Comparison of ENCODE assay signal across 12 cellular contexts in genomic region chr10:60358282-60358681, GRCh38. TPM values are rescaled to one million over a fixed set of nuclear protein-coding genes. Genes with fewer than 3 reads are reported as not detected.
A peak's percentile ranks its signal among the peaks of the same experiment; 100 is the strongest.
DNase-seq lines count a peak whose midpoint lies in the region; ATAC-seq and TF ChIP-seq lines count a peak whose summit lies in the region.
"Had no signal": no experiment of that assay in that cellular context is flagged by ENCODE, and none has a peak within 500 bp of the region (broad histone marks: within the 10 kb centered on the region; RNA-seq: fewer than 3 reads in every experiment).

No MANE protein-coding gene starts in this region.

- H3K4me1 Mint-ChIP-seq in CD4-positive, alpha-beta memory T cell = peaks cover 0 to 6% (median 2%) of the 10 kb centered on the region in 4 donors
- H3K4me1 Mint-ChIP-seq: CD4-positive, CD25-positive, alpha-beta regulatory T cell had no signal

- no peaks in the 10 kb centered on the region for H3K27me3 Mint-ChIP-seq in CD4-positive, alpha-beta memory T cell
- H3K27me3 Mint-ChIP-seq: CD4-positive, CD25-positive, alpha-beta regulatory T cell had no signal

- DNase-seq in HK-2 (ENCODE audit: unreplicated experiment) (no peak), body of pancreas (no peak), putamen (ENCODE audit: low spot score) (no peak)
- no peak for DNase-seq in CD4-positive, alpha-beta memory T cell
- DNase-seq: activated gamma-delta T cell treated with Interleukin-2 at 50 U/mL for 16 hours; CD4-positive, CD25-positive, alpha-beta regulatory T cell; dermis blood vessel endothelial cell had no signal

- no peaks in the 10 kb centered on the region for H3K9me3 ChIP-seq in body of pancreas
- no peaks in the 10 kb centered on the region for H3K9me3 ChIP-seq in CD4-positive, alpha-beta memory T cell (ENCODE audit: control insufficient read depth in 1 of 2, low read length in 2 of 2)

- no peak overlapping the region for H3K4me3 Mint-ChIP-seq in CD4-positive, alpha-beta memory T cell
- H3K4me3 Mint-ChIP-seq: CD4-positive, CD25-positive, alpha-beta regulatory T cell had no signal

- CTCF ChIA-PET in CD4-positive, alpha-beta memory T cell (lab: Charles Lee; ENCODE audit: partially characterized antibody) = interaction anchor here (0.7 kb wide), 1 partner anchor 565 kb away, joined by 3 read pairs; no protein-coding TSS in a partner anchor

- H3K27me3 ChIP-seq in body of pancreas = no peaks in the 10 kb centered on the region
- no peaks in the 10 kb centered on the region for H3K27me3 ChIP-seq in CD4-positive, alpha-beta memory T cell (ENCODE audit: insufficient read depth, low read length)

- no peak overlapping the region for H3K27ac ChIP-seq in body of pancreas
- no peak overlapping the region for H3K27ac ChIP-seq in CD4-positive, alpha-beta memory T cell (ENCODE audit: low read depth, low read length)
- H3K27ac ChIP-seq: skin epidermis had no signal

- no peak overlapping the region for H3K27ac Mint-ChIP-seq in CD4-positive, alpha-beta memory T cell
- H3K27ac Mint-ChIP-seq: CD4-positive, CD25-positive, alpha-beta regulatory T cell had no signal

- TF ChIP-seq CTCF in body of pancreas (IDR thresholded peaks at IDR 0.05) = no peak

- no peaks in the 10 kb centered on the region for H3K36me3 ChIP-seq in body of pancreas (replicated peaks in 1 of 2; ENCODE audit: insufficient read depth in 1 of 2, low read depth in 2 of 2)
- no peaks in the 10 kb centered on the region for H3K36me3 ChIP-seq in CD4-positive, alpha-beta memory T cell (ENCODE audit: insufficient read depth, low read length)

- H3K36me3 Mint-ChIP-seq in CD4-positive, alpha-beta memory T cell = peaks cover 0 to 4% of the 10 kb centered on the region in 2 donors
- H3K36me3 Mint-ChIP-seq: CD4-positive, CD25-positive, alpha-beta regulatory T cell had no signal

- POLR2A ChIA-PET in CD4-positive, alpha-beta memory T cell (lab: Charles Lee; ENCODE audit: partially characterized antibody) = no interaction called here

- TF ChIP-seq POLR2A in body of pancreas (IDR thresholded peaks at IDR 0.05) = no peak

- intact Hi-C loops in body of pancreas (cut with DNase I) = no loop called here
- intact Hi-C loops in CD4-positive, alpha-beta memory T cell (cut with micrococcal nuclease) = no loop called here

- ATAC-seq in GM18499 (IDR thresholded peaks at IDR 0.05; ENCODE audit: insufficient read depth, unreplicated experiment) = peak; percentile 96
- peak; percentile 90 for ATAC-seq in GM19372 (IDR thresholded peaks at IDR 0.05; ENCODE audit: low read depth, unreplicated experiment)
- peak; percentile 96 for ATAC-seq in HG02852 (IDR thresholded peaks at IDR 0.05; ENCODE audit: unreplicated experiment)
- ATAC-seq in HG03565 (IDR thresholded peaks at IDR 0.05; ENCODE audit: unreplicated experiment) = peak; percentile 94
- no peak for ATAC-seq in body of pancreas

- no peaks in the 10 kb centered on the region for H3K9me3 Mint-ChIP-seq in CD4-positive, alpha-beta memory T cell
- H3K9me3 Mint-ChIP-seq: CD4-positive, CD25-positive, alpha-beta regulatory T cell had no signal

- H3K4me1 ChIP-seq in body of pancreas = no peaks in the 10 kb centered on the region
- no peaks in the 10 kb centered on the region for H3K4me1 ChIP-seq in CD4-positive, alpha-beta memory T cell (ENCODE audit: insufficient read depth, low read length)

- no peak overlapping the region for H3K4me3 ChIP-seq in body of pancreas
- no peak overlapping the region for H3K4me3 ChIP-seq in CD4-positive, alpha-beta memory T cell (ENCODE audit: low read length in 2 of 2)
- H3K4me3 ChIP-seq: skin epidermis had no signal

RNA-seq across cellular contexts. Expression of gene ANK3, which starts 31.4 kb away (rescaled TPM):
- 100 to 1,000 TPM in 1 of 2 donors, 10 to 100 TPM in 1; 41.0 to 113 TPM for total RNA-seq in body of pancreas
- total RNA-seq in CD4-positive, alpha-beta memory T cell = 10 to 100 TPM; 80.0 to 90.1 TPM
- 10 to 100 TPM in 1 of 2 donors, 1 to 10 TPM in 1; 7.2 to 31.7 TPM for polyA plus RNA-seq in CD4-positive, alpha-beta memory T cell
